27 cellular contexts compared by ENCODE assay signal in the genomic region with DNA sequence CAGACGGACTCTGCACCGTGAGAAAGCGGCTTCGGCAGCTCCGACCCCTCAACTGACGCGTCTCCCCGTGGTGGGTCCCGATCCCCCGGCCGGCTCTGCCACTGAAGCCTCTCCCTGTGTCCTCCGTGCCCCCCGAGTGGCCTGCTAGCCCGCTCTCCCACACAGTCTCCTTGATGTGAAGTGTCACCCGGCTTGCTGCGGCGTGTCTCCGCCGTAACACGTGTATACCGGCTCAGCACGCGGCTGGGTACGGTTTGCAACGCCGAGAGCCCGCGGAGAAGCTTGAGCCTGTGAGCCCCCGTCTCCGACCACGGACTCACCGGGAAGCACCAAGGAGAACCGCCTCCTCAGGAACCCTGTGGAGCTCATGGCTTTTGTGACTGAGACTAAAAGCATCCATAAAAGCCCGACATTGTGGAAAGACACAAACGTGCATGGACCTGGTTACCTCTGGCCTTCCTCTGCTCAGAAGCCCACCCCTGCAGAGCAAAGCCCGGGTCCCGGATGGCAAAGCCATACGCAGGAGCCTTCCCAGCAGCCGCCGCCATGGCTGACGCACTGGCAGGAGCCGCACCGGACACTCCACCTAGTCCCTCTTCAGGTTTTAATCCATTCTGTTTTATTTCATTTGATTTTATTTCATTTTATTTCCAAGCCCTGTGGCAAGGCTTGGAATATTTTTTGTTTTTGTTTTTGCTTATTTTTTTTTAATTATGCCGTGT.
"Had no signal": no experiment of that assay in that cellular context is flagged by ENCODE, and none has a peak within 500 bp of the region (broad histone marks: within the 10 kb centered on the region; RNA-seq: fewer than 3 reads in every experiment).

No MANE protein-coding gene starts in this region.

- H2AFZ ChIP-seq: hepatocyte, neural progenitor cell had no signal

- H3K36me3 ChIP-seq: gastrocnemius medialis, heart left ventricle, neural progenitor cell, ovary, tibial artery had no signal

- H3K4me1 Mint-ChIP-seq: mesothelial cell of epicardium, naive B cell, nephron had no signal

- H3K4me3 ChIP-seq: gastrocnemius medialis, heart left ventricle, hepatocyte, mucosa of descending colon, neural progenitor cell, ovary, smooth muscle cell, tibial artery had no signal

- ATAC-seq: esophagus mucosa; gastrocnemius medialis; heart left ventricle; sciatic nerve; stimulated activated naive CD8-positive, alpha-beta T cell treated with anti-CD3 and anti-CD28 coated beads, Interleukin-15, amount 100 ng/mL, for 72 hours had no signal

- H3K4me1 ChIP-seq: gastrocnemius medialis, neural progenitor cell, tibial artery had no signal

- H3K4me3 Mint-ChIP-seq: mesothelial cell of epicardium, naive B cell, nephron, neural progenitor cell, type B pancreatic cell had no signal

- H3K9ac ChIP-seq: neural progenitor cell had no signal

- H3K27ac Mint-ChIP-seq: mesothelial cell of epicardium; naive B cell; nephron; neural progenitor cell; progenitor cell of endocrine pancreas; stimulated activated naive CD8-positive, alpha-beta T cell treated with anti-CD3 and anti-CD28 coated beads, Interleukin-15, amount 100 ng/mL, for 72 hours; type B pancreatic cell had no signal

- H3K27me3 ChIP-seq: ovary had no signal

- H3K27ac ChIP-seq: epithelial cell of prostate, gastrocnemius medialis, heart left ventricle, hepatocyte, neural progenitor cell, ovary, tibial artery had no signal

- H3K79me2 ChIP-seq: hepatocyte had no signal

- DNase-seq: cortex of kidney; foreskin fibroblast; gastrocnemius medialis; heart left ventricle; kidney; mesenchymal stem cell; mucosa of descending colon; naive B cell; nucleus accumbens; ovary; stimulated activated CD4-positive, alpha-beta T cell treated with anti-CD3 and anti-CD28 coated beads, Interleukin-12 subunit alpha, Interleukin-12 subunit beta, amount 100 ng/mL, for 4 hours; stimulated activated CD4-positive, alpha-beta T cell treated with anti-CD3 and anti-CD28 coated beads, Interleukin-1b, Interleukin-23, amount 100 ng/mL, for 48 hours; stimulated activated CD4-positive, alpha-beta T cell treated with anti-CD3 and anti-CD28 coated beads, Interleukin-4, amount 100 ng/mL, for 1 hour; stimulated activated CD8-positive, alpha-beta memory T cell treated with anti-CD3 and anti-CD28 coated beads, Interleukin-4, amount 100 ng/mL, for 48 hours; stimulated activated naive CD4-positive, alpha-beta T cell; stimulated activated naive CD8-positive, alpha-beta T cell treated with anti-CD3 and anti-CD28 coated beads, Interleukin-15, amount 100 ng/mL, for 72 hours; tibial artery had no signal

- H3K9me3 Mint-ChIP-seq: mesothelial cell of epicardium; nephron; stimulated activated naive CD8-positive, alpha-beta T cell treated with anti-CD3 and anti-CD28 coated beads, Interleukin-15, amount 100 ng/mL, for 72 hours; type B pancreatic cell had no signal

- H3K36me3 Mint-ChIP-seq: mesothelial cell of epicardium, naive B cell, neural progenitor cell, type B pancreatic cell had no signal

- H3K4me2 ChIP-seq: smooth muscle cell had no signal

- H3K9me3 ChIP-seq: gastrocnemius medialis, heart left ventricle, mucosa of descending colon, ovary, tibial artery had no signal
